Comparison of ENCODE assay signal across 23 cellular contexts in the genomic region with DNA sequence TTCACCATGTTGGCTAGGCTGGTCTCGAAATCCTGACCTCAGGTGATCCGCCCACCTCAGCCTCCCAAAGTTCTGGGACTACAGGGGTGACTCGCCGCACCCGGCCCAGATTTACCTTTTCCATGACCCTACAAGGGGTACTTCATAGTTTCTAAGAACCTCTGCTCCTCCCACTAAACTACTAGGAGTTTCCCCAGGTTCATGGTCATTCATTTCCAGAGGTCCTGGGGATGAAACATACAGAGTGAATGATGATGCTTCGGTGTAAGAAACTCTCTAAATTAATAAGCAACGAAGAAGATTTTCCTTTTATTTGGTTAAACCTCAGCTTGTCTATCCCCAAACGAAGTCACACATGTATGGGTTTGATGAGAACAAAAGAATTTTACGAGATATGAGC.
"Had no signal": no experiment of that assay in that cellular context is flagged by ENCODE, and none has a peak within 500 bp of the region (broad histone marks: within the 10 kb centered on the region; RNA-seq: fewer than 3 reads in every experiment).

No MANE protein-coding gene starts in this region.

- H3K36me3 Mint-ChIP-seq: activated naive CD8-positive, alpha-beta T cell treated with anti-CD3 and anti-CD28 coated beads, Interleukin-2, amount 10 ng/mL, durations not matched to agents 7 days and 5 days had no signal

- H3K4me3 Mint-ChIP-seq: activated CD8-positive, alpha-beta T cell treated with anti-CD3 and anti-CD28 coated beads, Interleukin-2, amount 10 ng/mL, durations not matched to agents 7 days and 5 days; activated naive CD4-positive, alpha-beta T cell treated with anti-CD3 and anti-CD28 coated beads for 36 hours; activated naive CD8-positive, alpha-beta T cell treated with anti-CD3 and anti-CD28 coated beads, Interleukin-2, amount 10 ng/mL, durations not matched to agents 7 days and 5 days; activated T-helper 1 cell treated with anti-CD3 and anti-CD28 coated beads, Interleukin-12 subunit alpha, Interleukin-12 subunit beta, Interleukin-2, Interleukin-4 antibody, amounts not matched to agents 30 ng/mL and 10 ng/mL and 1 ng/mL, durations not matched to agents 14 hours and 24 hours and 36 hours; T-cell had no signal

- DNase-seq: activated CD4-positive, CD25-positive, alpha-beta regulatory T cell; activated CD8-positive, alpha-beta memory T cell treated with anti-CD3 and anti-CD28 coated beads, Interleukin-2, amount 50 U/mL, for 48 hours; activated CD8-positive, alpha-beta T cell treated with anti-CD3 and anti-CD28 coated beads, Interleukin-2, amount 10 ng/mL, durations not matched to agents 7 days and 5 days; activated effector memory CD4-positive, alpha-beta T cell treated with anti-CD3 and anti-CD28 coated beads, Interleukin-2, amount 50 U/mL, for 16 hours; activated naive CD4-positive, alpha-beta T cell treated with anti-CD3 and anti-CD28 coated beads for 36 hours; activated naive CD8-positive, alpha-beta T cell treated with anti-CD3 and anti-CD28 coated beads, Interleukin-2, amount 10 ng/mL, durations not matched to agents 7 days and 5 days; central memory CD4-positive, alpha-beta T cell; MM.1S; NCI-H1105; NCI-H1436; NCI-H1694 treated with DMSO at 0.1 percent for 48 hours; NCI-H2029 treated with DMSO at 0.1 percent for 48 hours; NCI-H510A treated with DMSO at 0.1 percent for 48 hours; NCI-H69; NK-92 treated with Interleukin-12 subunit alpha and Interleukin-12 subunit beta, amount 100 ng/mL, for 24 hours; OCI-M1; RPMI8226; T-cell; T-helper 2 cell; T1000 had no signal

- H3K27ac Mint-ChIP-seq: activated CD8-positive, alpha-beta T cell treated with anti-CD3 and anti-CD28 coated beads, Interleukin-2, amount 10 ng/mL, durations not matched to agents 7 days and 5 days; activated naive CD4-positive, alpha-beta T cell treated with anti-CD3 and anti-CD28 coated beads for 36 hours; activated naive CD8-positive, alpha-beta T cell treated with anti-CD3 and anti-CD28 coated beads, Interleukin-2, amount 10 ng/mL, durations not matched to agents 7 days and 5 days; activated T-helper 1 cell treated with anti-CD3 and anti-CD28 coated beads, Interleukin-12 subunit alpha, Interleukin-12 subunit beta, Interleukin-2, Interleukin-4 antibody, amounts not matched to agents 30 ng/mL and 10 ng/mL and 1 ng/mL, durations not matched to agents 14 hours and 24 hours and 36 hours; T-cell had no signal

- H3K4me1 Mint-ChIP-seq: activated naive CD8-positive, alpha-beta T cell treated with anti-CD3 and anti-CD28 coated beads, Interleukin-2, amount 10 ng/mL, durations not matched to agents 7 days and 5 days; T-cell had no signal

- H3K27me3 Mint-ChIP-seq: activated naive CD8-positive, alpha-beta T cell treated with anti-CD3 and anti-CD28 coated beads, Interleukin-2, amount 10 ng/mL, durations not matched to agents 7 days and 5 days; T-cell had no signal

- ATAC-seq: activated CD8-positive, alpha-beta T cell treated with anti-CD3 and anti-CD28 coated beads, Interleukin-2, amount 10 ng/mL, durations not matched to agents 7 days and 5 days; Panc1; Right ventricle myocardium inferior; T-cell had no signal

- H3K9me3 Mint-ChIP-seq: activated naive CD4-positive, alpha-beta T cell treated with anti-CD3 and anti-CD28 coated beads for 36 hours; activated naive CD8-positive, alpha-beta T cell treated with anti-CD3 and anti-CD28 coated beads, Interleukin-2, amount 10 ng/mL, durations not matched to agents 7 days and 5 days; activated T-helper 1 cell treated with anti-CD3 and anti-CD28 coated beads, Interleukin-12 subunit alpha, Interleukin-12 subunit beta, Interleukin-2, Interleukin-4 antibody, amounts not matched to agents 30 ng/mL and 10 ng/mL and 1 ng/mL, durations not matched to agents 14 hours and 24 hours and 36 hours; T-cell had no signal
